34 cellular contexts compared by ENCODE assay signal in genomic region chr19:2761876-2762782, GRCh38. TPM values are rescaled to one million over a fixed set of nuclear protein-coding genes. Genes with fewer than 3 reads are reported as not detected.
"Had no signal": no experiment of that assay in that cellular context is flagged by ENCODE, and none has a peak within 500 bp of the region (broad histone marks: within the 10 kb centered on the region; RNA-seq: fewer than 3 reads in every experiment).

No MANE protein-coding gene starts in this region.

- H3K4me3 ChIP-seq: PC-9, SK-N-MC had no signal

- DNase-seq: activated CD4-positive, alpha-beta memory T cell treated with anti-CD3 and anti-CD28 coated beads for 36 hours; activated CD4-positive, alpha-beta T cell treated with anti-CD3 and anti-CD28 coated beads for 36 hours; activated CD4-positive, alpha-beta T cell treated with anti-CD3 and anti-CD28 coated beads, Interleukin-2, amount 50 U/mL, for 1 hour; activated CD8-positive, alpha-beta memory T cell treated with anti-CD3 and anti-CD28 coated beads, Interleukin-2, amount 50 U/mL, for 4 hours; activated effector memory CD4-positive, alpha-beta T cell treated with anti-CD3 and anti-CD28 coated beads, Interleukin-2, amount 50 U/mL, for 16 hours; activated naive CD4-positive, alpha-beta T cell; activated naive CD4-positive, alpha-beta T cell treated with anti-CD3 and anti-CD28 coated beads, Interleukin-2, amount 50 U/mL, for 16 hours; activated naive CD8-positive, alpha-beta T cell treated with anti-CD3 and anti-CD28 coated beads for 36 hours; activated T-cell treated with anti-CD3 and anti-CD28 coated beads for 4 hours; activated T-cell treated with anti-CD3 and anti-CD28 coated beads, Interleukin-2, amount 50 U/mL, for 72 hours; amniotic stem cell; aorta; brain microvascular endothelial cell; central memory CD4-positive, alpha-beta T cell; Kasumi-1; MM.1S; MV-4-11; NCI-H1092; NCI-H1436 treated with DMSO at 0.1 percent for 48 hours; NCI-H1694 treated with DMSO at 0.1 percent for 48 hours; NCI-H2029; NCI-H345; NCI-H526; NCI-H748 treated with DMSO at 0.1 percent for 48 hours; NK-92 treated with Interleukin-12 subunit alpha and Interleukin-12 subunit beta, amount 100 ng/mL, for 24 hours; PC-9; Right ventricle myocardium superior; T1000 had no signal

- H3K4me2 ChIP-seq: PC-9 had no signal

- H3K27me3 Mint-ChIP-seq: activated CD4-positive, alpha-beta memory T cell treated with anti-CD3 and anti-CD28 coated beads for 36 hours; activated CD4-positive, alpha-beta T cell treated with anti-CD3 and anti-CD28 coated beads for 36 hours; activated naive CD8-positive, alpha-beta T cell treated with anti-CD3 and anti-CD28 coated beads for 36 hours; activated T-helper 17 cell treated with anti-CD3 and anti-CD28 coated beads, Interleukin-2, amount 50 U/mL, for 72 hours had no signal

- H3K27me3 ChIP-seq: brain microvascular endothelial cell had no signal

- H3K9me3 Mint-ChIP-seq: activated CD4-positive, alpha-beta memory T cell treated with anti-CD3 and anti-CD28 coated beads for 36 hours; activated naive CD8-positive, alpha-beta T cell treated with anti-CD3 and anti-CD28 coated beads for 36 hours; activated T-cell treated with anti-CD3 and anti-CD28 coated beads, Interleukin-2, amount 50 U/mL, for 72 hours; activated T-helper 17 cell treated with anti-CD3 and anti-CD28 coated beads, Interleukin-2, amount 50 U/mL, for 72 hours had no signal

- H3K27ac Mint-ChIP-seq: activated CD4-positive, alpha-beta memory T cell treated with anti-CD3 and anti-CD28 coated beads for 36 hours; activated CD4-positive, alpha-beta T cell treated with anti-CD3 and anti-CD28 coated beads for 36 hours; activated naive CD8-positive, alpha-beta T cell treated with anti-CD3 and anti-CD28 coated beads for 36 hours; activated T-cell treated with anti-CD3 and anti-CD28 coated beads, Interleukin-2, amount 50 U/mL, for 72 hours; activated T-helper 17 cell treated with anti-CD3 and anti-CD28 coated beads, Interleukin-2, amount 50 U/mL, for 72 hours had no signal

- ATAC-seq: activated CD4-positive, alpha-beta T cell treated with anti-CD3 and anti-CD28 coated beads for 36 hours; activated T-cell treated with anti-CD3 and anti-CD28 coated beads, Interleukin-2, amount 50 U/mL, for 72 hours; activated T-helper 17 cell treated with anti-CD3 and anti-CD28 coated beads, Interleukin-2, amount 50 U/mL, for 72 hours had no signal

- FAIRE-seq: RCC 7860 had no signal

- H3K4me1 Mint-ChIP-seq: activated T-helper 17 cell treated with anti-CD3 and anti-CD28 coated beads, Interleukin-2, amount 50 U/mL, for 72 hours had no signal

- H3K27ac ChIP-seq: brain microvascular endothelial cell, PC-9, RWPE1, SK-N-MC had no signal

- H2AFZ ChIP-seq: PC-9 had no signal

- H3K4me3 Mint-ChIP-seq: activated CD4-positive, alpha-beta memory T cell treated with anti-CD3 and anti-CD28 coated beads for 36 hours; activated CD4-positive, alpha-beta T cell treated with anti-CD3 and anti-CD28 coated beads for 36 hours; activated naive CD8-positive, alpha-beta T cell treated with anti-CD3 and anti-CD28 coated beads for 36 hours; activated T-cell treated with anti-CD3 and anti-CD28 coated beads, Interleukin-2, amount 50 U/mL, for 72 hours; activated T-helper 17 cell treated with anti-CD3 and anti-CD28 coated beads, Interleukin-2, amount 50 U/mL, for 72 hours had no signal

RNA-seq across cellular contexts. Expression of gene DIRAS1, which starts 41.0 kb away (rescaled TPM):
- total RNA-seq: OCI-LY7; T-helper 1 cell treated with Interleukin-12 subunit alpha and Interleukin-12 subunit beta and Interleukin-4 antibody, amounts not matched to agents 30 ng/mL and 1 ng/mL, for 36 hours had no signal
